In the genomic region with DNA sequence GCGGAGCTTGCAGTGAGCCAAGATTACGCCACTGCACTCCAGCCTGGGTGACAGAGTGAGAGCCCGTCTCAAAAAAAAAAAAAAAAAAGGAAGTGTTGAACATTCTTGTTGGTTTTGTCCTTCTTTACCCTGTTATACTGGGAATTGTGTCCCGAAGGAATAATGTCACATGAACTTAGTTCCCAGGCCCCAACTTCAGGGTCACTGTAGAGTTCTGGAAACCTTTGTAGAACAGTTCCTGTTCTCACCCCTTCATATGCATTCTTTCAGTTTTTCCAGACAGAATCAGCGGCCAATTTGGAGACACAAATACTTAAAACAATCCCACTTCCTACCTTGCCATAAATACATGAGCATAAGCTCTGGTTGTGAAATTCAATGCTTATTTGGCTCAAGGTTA, we compare ENCODE assay signal across 26 cellular contexts.
"Had no signal": no experiment of that assay in that cellular context is flagged by ENCODE, and none has a peak within 500 bp of the region (broad histone marks: within the 10 kb centered on the region; RNA-seq: fewer than 3 reads in every experiment).

No MANE protein-coding gene starts in this region.

- H3K4me1 Mint-ChIP-seq: activated CD4-positive, alpha-beta T cell treated with anti-CD3 and anti-CD28 coated beads, Interleukin-2, amount 10 ng/mL, durations not matched to agents 7 days and 5 days; brain had no signal

- H3K4me3 ChIP-seq: MG63 had no signal

- ATAC-seq: activated T-cell treated with anti-CD3 and anti-CD28 coated beads, Interleukin-2, amount 50 U/mL, for 4 hours; HepG2; Panc1 had no signal

- H3K27me3 Mint-ChIP-seq: activated CD4-positive, alpha-beta memory T cell treated with anti-CD3 and anti-CD28 coated beads for 36 hours; activated naive CD8-positive, alpha-beta T cell; brain had no signal

- H3K4me3 Mint-ChIP-seq: activated CD4-positive, alpha-beta memory T cell treated with anti-CD3 and anti-CD28 coated beads for 36 hours; activated CD4-positive, alpha-beta T cell treated with anti-CD3 and anti-CD28 coated beads, Interleukin-2, amount 10 ng/mL, durations not matched to agents 7 days and 5 days; activated naive CD8-positive, alpha-beta T cell; activated T-cell treated with anti-CD3 and anti-CD28 coated beads, Interleukin-2, amount 50 U/mL, for 4 hours; brain; T-helper 1 cell treated with Interleukin-12 subunit alpha and Interleukin-12 subunit beta and Interleukin-4 antibody, amounts not matched to agents 30 μg/mL and 1 μg/mL, for 36 hours had no signal

- H3K27me3 ChIP-seq: MG63 had no signal

- H3K36me3 ChIP-seq: MG63 had no signal

- H3K36me3 Mint-ChIP-seq: activated CD4-positive, alpha-beta memory T cell treated with anti-CD3 and anti-CD28 coated beads for 36 hours had no signal

- DNase-seq: activated CD4-positive, alpha-beta memory T cell treated with anti-CD3 and anti-CD28 coated beads for 36 hours; activated CD4-positive, alpha-beta T cell treated with anti-CD3 and anti-CD28 coated beads, Interleukin-2, amount 10 ng/mL, durations not matched to agents 7 days and 5 days; activated CD4-positive, CD25-positive, alpha-beta regulatory T cell; activated CD8-positive, alpha-beta memory T cell treated with anti-CD3 and anti-CD28 coated beads for 24 hours; activated effector memory CD4-positive, alpha-beta T cell treated with anti-CD3 and anti-CD28 coated beads, Interleukin-2, amount 50 U/mL, for 16 hours; activated naive CD4-positive, alpha-beta T cell treated with Interleukin-2 at 50 U/mL for 16 hours; activated T-cell treated with anti-CD3 and anti-CD28 coated beads, Interleukin-2, amount 50 U/mL, for 4 hours; amygdala; MG63; NCI-H1105; NCI-H1436; NCI-H1694 treated with DMSO at 0.1 percent for 48 hours; NCI-H2029 treated with DMSO at 0.1 percent for 48 hours; NCI-H345; NCI-H510A; NCI-H526 treated with DMSO at 0.1 percent for 48 hours; NCI-H82; NK-92 treated with Interleukin-12 subunit alpha and Interleukin-12 subunit beta, amount 100 ng/mL, for 24 hours; OCI-M1; RPMI8226; SHP77 had no signal

- H3K27ac Mint-ChIP-seq: activated CD4-positive, alpha-beta memory T cell treated with anti-CD3 and anti-CD28 coated beads for 36 hours; activated CD4-positive, alpha-beta T cell treated with anti-CD3 and anti-CD28 coated beads, Interleukin-2, amount 10 ng/mL, durations not matched to agents 7 days and 5 days; activated naive CD8-positive, alpha-beta T cell; brain; T-helper 1 cell treated with Interleukin-12 subunit alpha and Interleukin-12 subunit beta and Interleukin-4 antibody, amounts not matched to agents 30 μg/mL and 1 μg/mL, for 36 hours had no signal
